In genomic region chr2:234463626-234464290, GRCh38 we compare ENCODE assay signal across 9 cellular contexts. TPM values are rescaled to one million over a fixed set of nuclear protein-coding genes. Genes with fewer than 3 reads are reported as not detected.
DNase-seq lines count a peak whose midpoint lies in the region; ATAC-seq lines count a peak whose summit lies in the region.
"Had no signal": no experiment of that assay in that cellular context is flagged by ENCODE, and none has a peak within 500 bp of the region (broad histone marks: within the 10 kb centered on the region; RNA-seq: fewer than 3 reads in every experiment).

No MANE protein-coding gene starts in this region.

- H3K9me3 ChIP-seq in GM23248 (ENCODE audit: low read depth) = no peaks in the 10 kb centered on the region
- H3K9me3 ChIP-seq: uterus had no signal

- DNase-seq in NCI-H1417 treated with DMSO at 0.1 percent for 48 hours (lab: John Stamatoyannopoulos, UW) (peak; percentile 88), GM23248 (no peak), kidney tubule cell (ENCODE audit: low spot score) (no peak)
- DNase-seq in activated CD4-positive, alpha-beta T cell treated with anti-CD3 and anti-CD28 coated beads for 1 hour = peak; percentile 68
- peak; percentile 35 for DNase-seq in effector CD8-positive, alpha-beta T cell (lab: John Stamatoyannopoulos, UW)
- DNase-seq in stimulated activated CD8-positive, alpha-beta memory T cell treated with anti-CD3 and anti-CD28 coated beads, Interleukin-2, amount 100 ng/mL, for 1 hour (ENCODE audit: low read depth in 2 of 2) = peak; percentile 34 to 64
- DNase-seq: uterus had no signal

- H3K36me3 ChIP-seq in GM23248 (ENCODE audit: low read depth) = no peaks in the 10 kb centered on the region
- H3K36me3 ChIP-seq: uterus had no signal

- H3F3A ChIP-seq in GM23248 (ENCODE audit: insufficient read depth) = peaks cover 10% of the 10 kb centered on the region; the same call in 1 of the 2 replicates

- H3K9me2 ChIP-seq in GM23248 (ENCODE audit: insufficient read depth) = no peaks in the 10 kb centered on the region

- in situ Hi-C loops in GM23248 (cut with MboI) = no loop called here

- no peak overlapping the region for H3K4me2 ChIP-seq in GM23248 (ENCODE audit: unreplicated experiment)

- 87% methylated on average over 17 of the region's 17 CpGs for WGBS in GM23248 (ENCODE audit: low coverage in 1 of 2, low lambda C conversion rate in 2 of 2, missing lambda C conversion rate in 2 of 2), 2 experiments

- no peaks in the 10 kb centered on the region for H4K20me1 ChIP-seq in GM23248 (ENCODE audit: insufficient read depth)

- no peak for ATAC-seq in HG03520 (IDR thresholded peaks at IDR 0.05; ENCODE audit: unreplicated experiment)
- ATAC-seq in GM21381 (IDR thresholded peaks at IDR 0.05; ENCODE audit: unreplicated experiment) = no peak

- H3K4me1 ChIP-seq in GM23248 (ENCODE audit: insufficient read depth) = no peaks in the 10 kb centered on the region
- H3K4me1 ChIP-seq: uterus had no signal

- H3K9ac ChIP-seq in GM23248 = no peak overlapping the region

- H2AFZ ChIP-seq in GM23248 = no peak overlapping the region

- no peaks in the 10 kb centered on the region for H3K27me3 ChIP-seq in GM23248 (replicated peaks; ENCODE audit: insufficient read depth)
- H3K27me3 ChIP-seq: uterus had no signal

- no peak overlapping the region for H3K4me3 ChIP-seq in GM23248
- H3K4me3 ChIP-seq: uterus had no signal

- no peaks in the 10 kb centered on the region for H3K79me2 ChIP-seq in GM23248 (ENCODE audit: insufficient read depth)

- H3K27ac ChIP-seq in GM23248 = no peak overlapping the region
- H3K27ac ChIP-seq: uterus had no signal

RNA-seq across cellular contexts. Expression of gene ARL4C, which starts 33.1 kb away (rescaled TPM):
- total RNA-seq in GM23248 (2014; rRNA removed; shearing (Covaris generic)) = 2.4 and 4.8 TPM in 2 replicates
- 1.3 and 1.4 TPM in 2 replicates for polyA plus RNA-seq in GM23248 (2016; fragmentation: Nextera tagmentation; extraction: Ambion mirVana)

Comparison
In these comparisons a context has a peak if more than half of its experiments do, and no peak if none do; other contexts are left out.
1. DNase-seq: peak in NCI-H1417 treated with DMSO at 0.1 percent for 48 hours (single experiment), activated CD4-positive, alpha-beta T cell treated with anti-CD3 and anti-CD28 coated beads for 1 hour (single experiment), effector CD8-positive, alpha-beta T cell (single experiment) and stimulated activated CD8-positive, alpha-beta memory T cell treated with anti-CD3 and anti-CD28 coated beads, Interleukin-2, amount 100 ng/mL, for 1 hour (2 of 2); none in GM23248 (single experiment) and kidney tubule cell (single experiment).